Comparison of ENCODE assay signal across 8 cellular contexts in the genomic region with DNA sequence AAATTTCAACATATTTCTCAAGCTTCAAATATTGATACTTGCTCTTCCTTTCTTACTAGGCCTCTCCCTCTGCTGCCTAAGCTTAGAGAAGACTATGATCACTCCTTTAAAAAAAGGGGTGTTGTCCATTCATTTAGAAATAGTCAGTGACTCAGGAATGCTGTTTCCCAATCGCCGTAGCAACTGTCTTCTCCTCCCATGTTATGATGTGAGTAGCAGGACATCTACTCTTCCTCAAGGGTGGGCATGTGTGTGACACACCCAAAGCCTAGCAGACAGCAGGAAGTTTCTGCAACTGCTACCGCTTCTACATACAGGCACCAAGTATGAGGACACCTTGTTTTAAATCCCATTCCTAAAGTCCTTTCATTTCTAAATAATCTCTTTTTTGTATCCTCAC. TPM values are rescaled to one million over a fixed set of nuclear protein-coding genes. Genes with fewer than 3 reads are reported as not detected.
DNase-seq lines count a peak whose midpoint lies in the region; ATAC-seq and TF ChIP-seq lines count a peak whose summit lies in the region.

No MANE protein-coding gene starts in this region.

- no peak overlapping the region for H3K4me3 ChIP-seq in esophagus (ENCODE audit: low read depth in 1 of 2, low read length in 2 of 2)

- no peaks in the 10 kb centered on the region for H3K27me3 ChIP-seq in esophagus (ENCODE audit: control insufficient read depth in 1 of 2, insufficient read depth in 2 of 2, low read length in 2 of 2)

- H3K4me1 ChIP-seq in esophagus (ENCODE audit: control insufficient read depth in 2 of 2, insufficient read depth in 2 of 2, low read length in 1 of 2), result no peaks in the 10 kb centered on the region

- no peak for TF ChIP-seq CTCF in omental fat pad (IDR thresholded peaks at IDR 0.05)

- DNase-seq in Right ventricle myocardium inferior (ENCODE audit: missing footprints) (no peak), cardiac septum (ENCODE audit: low spot score) (no peak), SKM-1 (lab: John Stamatoyannopoulos, UW; ENCODE audit: unreplicated experiment) (peak; percentile 95), omental fat pad (ENCODE audit: low spot score) (no peak), NCI-H510A treated with DMSO at 0.1 percent for 48 hours (lab: John Stamatoyannopoulos, UW) (no peak), midbrain (lab: John Stamatoyannopoulos, UW) (no peak), NCI-H1105 (lab: John Stamatoyannopoulos, UW) (no peak)

- 20 to 21% methylated on average over 3 of the region's 3 CpGs for WGBS in esophagus, 2 donors

- no peaks in the 10 kb centered on the region for H3K36me3 ChIP-seq in esophagus (ENCODE audit: control insufficient read depth in 2 of 2, insufficient read depth in 2 of 2, low read length in 1 of 2)

- no peaks in the 10 kb centered on the region for H3K9me3 ChIP-seq in esophagus (ENCODE audit: control insufficient read depth in 2 of 2, insufficient read depth in 1 of 2, low read depth in 1 of 2, low read length in 1 of 2)

- peak overlapping the region; percentile 19 to 65 for H3K27ac ChIP-seq in esophagus (ENCODE audit: low read depth in 2 of 2, low read length in 1 of 2)

- peak; percentile 89 for ATAC-seq in Right ventricle myocardium inferior
- peak; percentile 96 for ATAC-seq in omental fat pad (ENCODE audit: low FRiP score)

- intact Hi-C loops in Right ventricle myocardium inferior (cut with DNase I), result no loop called here
- intact Hi-C loops in cardiac septum (cut with DNase I), result loop anchor here (2.0 kb wide), 1 partner anchor 14 kb away; a partner anchor contains a TSS

RNA-seq across cellular contexts. Expression of a gene that starts 14.5 kb away (rescaled TPM):
- 36.1 TPM for total RNA-seq in Right ventricle myocardium inferior
- 77.7 TPM for total RNA-seq in cardiac septum
- 10 to 100 TPM; 84.2 to 84.5 TPM for polyA plus RNA-seq in esophagus
- total RNA-seq in omental fat pad, result 10 to 100 TPM; 35.5 to 93.2 (median 47.9) TPM

RNA-seq across cellular contexts. Expression of a gene that starts 32.3 kb away (rescaled TPM):
- total RNA-seq in Right ventricle myocardium inferior, result 29.9 TPM
- 34.1 TPM for total RNA-seq in cardiac septum
- 10 to 100 TPM; 38.9 to 46.3 TPM for polyA plus RNA-seq in esophagus
- 10 to 100 TPM; 31.5 to 50.6 (median 38.5) TPM for total RNA-seq in omental fat pad

RNA-seq across cellular contexts. Expression of a gene that starts 32.5 kb away (rescaled TPM):
- total RNA-seq in Right ventricle myocardium inferior (0.78 TPM), cardiac septum (0.70 TPM), omental fat pad (1 to 10 TPM; 1.0 to 4.3 (median 2.9) TPM)
- 1 to 10 TPM; 6.3 to 6.7 TPM for polyA plus RNA-seq in esophagus

RNA-seq across cellular contexts. Expression of a gene that starts 46.9 kb away (rescaled TPM):
- total RNA-seq in Right ventricle myocardium inferior (4.5 TPM), cardiac septum (4.1 TPM), omental fat pad (10 to 100 TPM; 11.2 to 19.7 (median 15.5) TPM)
- polyA plus RNA-seq in esophagus, result 10 to 100 TPM; 10.3 to 16.2 TPM
